11 cellular contexts compared by ENCODE assay signal in the genomic region with DNA sequence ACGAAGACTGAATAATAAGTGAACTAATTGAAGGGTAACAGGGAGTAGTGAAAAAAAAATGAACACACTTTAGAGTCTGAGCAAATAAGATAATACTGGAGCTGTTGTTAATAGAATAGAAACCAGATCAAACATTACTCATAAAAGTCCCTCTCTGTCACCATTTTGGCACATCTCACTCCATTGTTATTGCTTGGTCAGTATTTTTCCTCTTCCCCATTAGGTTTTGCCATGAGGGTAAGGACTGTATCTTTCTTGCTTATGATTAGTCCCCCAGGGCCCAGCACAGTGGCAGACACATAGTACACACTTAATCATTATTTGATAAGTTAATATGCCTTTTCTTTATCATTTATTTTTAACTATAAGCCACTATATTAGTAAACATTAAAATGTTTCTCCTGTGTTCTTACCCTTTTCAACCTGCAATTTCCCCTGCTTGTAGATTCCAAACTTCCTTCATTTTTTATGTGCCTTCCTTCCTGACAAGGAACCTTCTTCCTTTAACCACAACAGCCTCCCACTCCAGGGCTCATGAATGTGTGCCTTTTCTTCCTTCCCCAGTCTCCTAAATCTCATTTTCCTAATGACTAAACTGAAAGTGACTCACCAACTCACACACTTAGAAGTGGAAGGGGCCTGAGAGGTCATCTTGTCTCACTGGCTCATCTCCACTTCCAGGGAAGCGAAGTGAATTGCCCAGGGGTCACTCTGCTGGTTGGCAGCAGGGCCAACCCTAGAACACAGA.
DNase-seq lines count a peak whose midpoint lies in the region; ATAC-seq and TF ChIP-seq lines count a peak whose summit lies in the region.
"Had no signal": no experiment of that assay in that cellular context is flagged by ENCODE, and none has a peak within 500 bp of the region (broad histone marks: within the 10 kb centered on the region; RNA-seq: fewer than 3 reads in every experiment).

No MANE protein-coding gene starts in this region.

- peak; percentile 43 for DNase-seq in AG10803 (ENCODE audit: low read depth)
- DNase-seq in HS-5 (ENCODE audit: low read depth), result peak; percentile 71
- DNase-seq in brain microvascular endothelial cell, result peak; percentile 54
- DNase-seq in left lung, result no peak
- DNase-seq in inferior parietal cortex (ENCODE audit: extremely low spot score), result no peak
- DNase-seq in activated CD4-positive, CD25-positive, alpha-beta regulatory T cell treated with anti-CD3 and anti-CD28 coated beads, Interleukin-2, amount 50 U/mL, for 72 hours, result no peak
- DNase-seq in 8988T, result no peak
- DNase-seq: activated CD4-positive, alpha-beta T cell treated with anti-CD3 and anti-CD28 coated beads, Interleukin-2, amount 50 U/mL, for 4 hours; naive thymus-derived CD8-positive, alpha-beta T cell; NCI-H748 treated with DMSO at 0.1 percent for 48 hours had no signal

- ATAC-seq in left lung (peak; percentile 72), GM19023 (IDR thresholded peaks at IDR 0.05; ENCODE audit: unreplicated experiment) (no peak)
- ATAC-seq: naive thymus-derived CD8-positive, alpha-beta T cell had no signal

- no peak overlapping the region for H3K4me3 ChIP-seq in AG10803 (ENCODE audit: low read length)
- no peak overlapping the region for H3K4me3 ChIP-seq in brain microvascular endothelial cell (ENCODE audit: low read depth, low read length)
- no peak overlapping the region for H3K4me3 ChIP-seq in left lung

- H3K36me3 ChIP-seq in brain microvascular endothelial cell (replicated peaks) (no peaks in the 10 kb centered on the region), left lung (peaks cover 0 to under 1% of the 10 kb centered on the region in 2 donors)

- peaks cover 0 to 3% of the 10 kb centered on the region in 2 donors for H3K4me1 ChIP-seq in left lung

- TF ChIP-seq CTCF in AG10803 (conservative IDR thresholded peaks at IDR 0.05; ENCODE audit: low read length), result no peak
- no peak for TF ChIP-seq CTCF in brain microvascular endothelial cell (IDR thresholded peaks at IDR 0.05; ENCODE audit: low read depth, low read length, missing control alignments)
- no peak for TF ChIP-seq CTCF in left lung (IDR thresholded peaks at IDR 0.05)

- intact Hi-C loops in left lung (cut with DNase I), result no loop called here

- H3K9me3 ChIP-seq in left lung, result no peaks in the 10 kb centered on the region

- in situ Hi-C loops in brain microvascular endothelial cell (cut with HindIII; ENCODE audit: low pct_ligation_motif_present, low sequenced_read_pairs), result loop anchor here (25.0 kb wide), 1 partner anchor 95 kb away; the partner anchor contains the start of gene HAS3

- peak overlapping the region; percentile 7 for H3K27ac ChIP-seq in brain microvascular endothelial cell
- peak overlapping the region in 1 of 2 donors; percentile 55 for H3K27ac ChIP-seq in left lung

- no peaks in the 10 kb centered on the region for H3K27me3 ChIP-seq in brain microvascular endothelial cell (replicated peaks)
- no peaks in the 10 kb centered on the region for H3K27me3 ChIP-seq in left lung

Comparison
In these comparisons a context has a peak if more than half of its experiments do, and no peak if none do; other contexts are left out.
1. DNase-seq: peak in AG10803 (single experiment), HS-5 (single experiment) and brain microvascular endothelial cell (single experiment); none in left lung (0 of 2), inferior parietal cortex (single experiment), activated CD4-positive, CD25-positive, alpha-beta regulatory T cell treated with anti-CD3 and anti-CD28 coated beads, Interleukin-2, amount 50 U/mL, for 72 hours (single experiment) and 8988T (single experiment).